ENCODE assay signal across 19 cellular contexts in genomic region chr1:40377512-40377911, GRCh38. TPM values are rescaled to one million over a fixed set of nuclear protein-coding genes. Genes with fewer than 3 reads are reported as not detected.
DNase-seq lines count a peak whose midpoint lies in the region; ATAC-seq and TF ChIP-seq lines count a peak whose summit lies in the region.
"Had no signal": no experiment of that assay in that cellular context is flagged by ENCODE, and none has a peak within 500 bp of the region (broad histone marks: within the 10 kb centered on the region; RNA-seq: fewer than 3 reads in every experiment).

No MANE protein-coding gene starts in this region.

- peak overlapping the region; percentile 47 for H3K4me3 Mint-ChIP-seq in activated CD4-positive, alpha-beta T cell treated with anti-CD3 and anti-CD28 coated beads, Interleukin-2, amount 10 ng/mL, durations not matched to agents 7 days and 5 days
- H3K4me3 Mint-ChIP-seq in T-cell, result peak overlapping the region; percentile 43 to 89 (median 69)

- CTCF ChIA-PET in activated CD4-positive, alpha-beta T cell treated with anti-CD3 and anti-CD28 coated beads, Interleukin-2, amount 10 ng/mL, durations not matched to agents 7 days and 5 days (lab: Charles Lee), result interaction anchor here (1.1 to 1.7 kb wide), 3 partner anchors 8 to 21 kb away, joined by 3 to 6 read pairs (median 3); no protein-coding TSS in a partner anchor
- CTCF ChIA-PET in T-cell (lab: Charles Lee), result no interaction called here

- H3K4me3 ChIP-seq in dorsolateral prefrontal cortex (peak overlapping the region in 16 of 59 donors; percentile 6 to 99 (median 16)), stomach (peak overlapping the region in 2 of 4 donors; percentile 21 to 34)
- H3K4me3 ChIP-seq: A549 had no signal

- H3K36me3 ChIP-seq in stomach, result peaks cover 0 to 6% (median 2%) of the 10 kb centered on the region in 4 donors

- no peaks in the 10 kb centered on the region for H3K9me3 ChIP-seq in stomach
- H3K9me3 ChIP-seq: A549, Caco-2 had no signal

- H3K36me3 Mint-ChIP-seq in activated CD4-positive, alpha-beta T cell treated with anti-CD3 and anti-CD28 coated beads, Interleukin-2, amount 10 ng/mL, durations not matched to agents 7 days and 5 days (ENCODE audit: low read depth), result peaks cover 53% of the 10 kb centered on the region
- H3K36me3 Mint-ChIP-seq in T-cell, result peaks cover 19% of the 10 kb centered on the region

- H3K4me1 ChIP-seq in stomach, result peaks cover 22 to 85% (median 60%) of the 10 kb centered on the region in 4 donors
- H3K4me1 ChIP-seq: Caco-2, parathyroid adenoma had no signal

- no peak for ATAC-seq in T-cell (replicated peaks in 1 of 4)
- no peak for ATAC-seq in HG02588 (IDR thresholded peaks at IDR 0.05; ENCODE audit: unreplicated experiment)
- ATAC-seq: A549 had no signal

- intact Hi-C loops in dorsolateral prefrontal cortex (cut with DNase I), result no loop called here
- intact Hi-C loops in stomach (cut with DNase I; ENCODE audit: low total_unique reads), result no loop called here

- peak overlapping the region in 41 of 59 donors; percentile 6 to 98 (median 56) for H3K27ac ChIP-seq in dorsolateral prefrontal cortex
- H3K27ac ChIP-seq in stomach, result peak overlapping the region in 3 of 5 donors; percentile 26 to 99 (median 36)
- H3K27ac ChIP-seq: A549, parathyroid adenoma had no signal

- H3K27me3 ChIP-seq in dorsolateral prefrontal cortex (no peaks in the 10 kb centered on the region), stomach (no peaks in the 10 kb centered on the region)

- 34 to 48% (median 42%) methylated on average over 1 of the region's 1 CpG for WGBS in stomach, 5 donors

- H3K4me1 Mint-ChIP-seq in activated CD4-positive, alpha-beta T cell treated with anti-CD3 and anti-CD28 coated beads, Interleukin-2, amount 10 ng/mL, durations not matched to agents 7 days and 5 days, result peaks cover 78% of the 10 kb centered on the region
- H3K4me1 Mint-ChIP-seq in T-cell, result peaks cover 82 to 84% (median 84%) of the 10 kb centered on the region in 3 donors

- TF ChIP-seq EP300 in stomach (IDR thresholded peaks at IDR 0.05), result no peak

- DNase-seq in activated CD4-positive, alpha-beta T cell treated with anti-CD3 and anti-CD28 coated beads, Interleukin-2, amount 10 ng/mL, durations not matched to agents 7 days and 5 days, result no peak
- DNase-seq in activated CD4-positive, alpha-beta T cell treated with anti-CD3 and anti-CD28 coated beads, Interleukin-2, amount 50 U/mL, for 48 hours, result no peak
- DNase-seq in T-cell (no peak), dorsolateral prefrontal cortex (no peak), stomach (no peak), NCI-H446 (lab: John Stamatoyannopoulos, UW) (no peak)
- DNase-seq in effector CD4-positive, alpha-beta T cell, result no peak
- DNase-seq: aorta; Caco-2; erythroblast; glutamatergic neuron; Kasumi-1; NCI-H1417 treated with DMSO at 0.1 percent for 48 hours; NCI-H345; small intestine; stimulated activated naive CD4-positive, alpha-beta T cell treated with Interleukin-2 at 50 U/mL for 16 hours had no signal

- POLR2A ChIA-PET in activated CD4-positive, alpha-beta T cell treated with anti-CD3 and anti-CD28 coated beads, Interleukin-2, amount 10 ng/mL, durations not matched to agents 7 days and 5 days (lab: Charles Lee), result no interaction called here
- POLR2A ChIA-PET in T-cell (lab: Charles Lee), result interaction anchor here (1.0 to 1.7 kb wide), 5 partner anchors 7 to 18 kb away, joined by 3 to 6 read pairs (median 5); no protein-coding TSS in a partner anchor

- no peaks in the 10 kb centered on the region for H3K9me3 Mint-ChIP-seq in activated CD4-positive, alpha-beta T cell treated with anti-CD3 and anti-CD28 coated beads, Interleukin-2, amount 10 ng/mL, durations not matched to agents 7 days and 5 days
- no peaks in the 10 kb centered on the region for H3K9me3 Mint-ChIP-seq in T-cell

- peak overlapping the region; percentile 79 for H3K27ac Mint-ChIP-seq in activated CD4-positive, alpha-beta T cell treated with anti-CD3 and anti-CD28 coated beads, Interleukin-2, amount 10 ng/mL, durations not matched to agents 7 days and 5 days
- H3K27ac Mint-ChIP-seq in T-cell, result peak overlapping the region; percentile 85 to 90

- TF ChIP-seq POLR2A in stomach (IDR thresholded peaks at IDR 0.05), result no peak

- TF ChIP-seq CTCF in dorsolateral prefrontal cortex (IDR thresholded peaks at IDR 0.05 in 54 of 56, conservative IDR thresholded peaks at IDR 0.05 in 2 of 56; ENCODE audit: low read depth in 1 of 56, partially characterized antibody in 56 of 56) (no peak), stomach (IDR thresholded peaks at IDR 0.05) (no peak)

- peaks cover 2% of the 10 kb centered on the region for H3K27me3 Mint-ChIP-seq in activated CD4-positive, alpha-beta T cell treated with anti-CD3 and anti-CD28 coated beads, Interleukin-2, amount 10 ng/mL, durations not matched to agents 7 days and 5 days
- no peaks in the 10 kb centered on the region for H3K27me3 Mint-ChIP-seq in T-cell

RNA-seq across cellular contexts. Expression of gene SMAP2, which starts 4.0 kb away (rescaled TPM):
- total RNA-seq in activated CD4-positive, alpha-beta T cell treated with anti-CD3 and anti-CD28 coated beads, Interleukin-2, amount 10 ng/mL, durations not matched to agents 7 days and 5 days, result 100 to 1,000 TPM; 115 to 140 TPM
- 100 to 1,000 TPM; 120 to 254 (median 123) TPM for total RNA-seq in T-cell
- total RNA-seq in dorsolateral prefrontal cortex, result 100 to 1,000 TPM in 80 of 120 experiments, 10 to 100 TPM in 40; 58.5 to 148 (median 109) TPM
- 10 to 100 TPM; 21.6 to 58.0 (median 35.9) TPM for total RNA-seq in stomach
- polyA plus RNA-seq in stomach, result 10 to 100 TPM; 22.4 to 50.4 (median 27.8) TPM
